ENCODE assay signal across 1 cellular context in genomic region chr15:56241374-56242085, GRCh38.
TF ChIP-seq lines count a peak whose summit lies in the region.

No MANE protein-coding gene starts in this region.

TF ChIP-seq in H1, 55 proteins besides CTCF, POLR2A, EP300 and RAD21 (continued from another document):
- TF ChIP-seq ZNF274 (IDR thresholded peaks at IDR 0.05; ENCODE audit: borderline replicate concordance, extremely low read depth, low read length) (no peak), GTF2F1 (IDR thresholded peaks at IDR 0.05; ENCODE audit: borderline replicate concordance, low read depth, low read length) (no peak), JUN (IDR thresholded peaks at IDR 0.05; ENCODE audit: low read depth, low read length) (no peak), EZH2 (IDR thresholded peaks at IDR 0.05; ENCODE audit: low read depth, low read length, severe bottlenecking) (no peak), JUND (IDR thresholded peaks at IDR 0.05; ENCODE audit: low read length) (no peak), KDM5A (IDR thresholded peaks at IDR 0.05; ENCODE audit: low read length) (no peak), BACH1 (IDR thresholded peaks at IDR 0.05; ENCODE audit: low read length) (no peak), MAFK (IDR thresholded peaks at IDR 0.05; ENCODE audit: low read depth, low read length) (no peak), CHD1 (IDR thresholded peaks at IDR 0.05; ENCODE audit: low read depth, low read length) (no peak)
- TF ChIP-seq, protein P1, sequence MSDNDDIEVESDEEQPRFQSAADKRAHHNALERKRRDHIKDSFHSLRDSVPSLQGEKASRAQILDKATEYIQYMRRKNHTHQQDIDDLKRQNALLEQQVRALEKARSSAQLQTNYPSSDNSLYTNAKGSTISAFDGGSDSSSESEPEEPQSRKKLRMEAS (IDR thresholded peaks at IDR 0.05), result no peak
- TF ChIP-seq, protein P2, sequence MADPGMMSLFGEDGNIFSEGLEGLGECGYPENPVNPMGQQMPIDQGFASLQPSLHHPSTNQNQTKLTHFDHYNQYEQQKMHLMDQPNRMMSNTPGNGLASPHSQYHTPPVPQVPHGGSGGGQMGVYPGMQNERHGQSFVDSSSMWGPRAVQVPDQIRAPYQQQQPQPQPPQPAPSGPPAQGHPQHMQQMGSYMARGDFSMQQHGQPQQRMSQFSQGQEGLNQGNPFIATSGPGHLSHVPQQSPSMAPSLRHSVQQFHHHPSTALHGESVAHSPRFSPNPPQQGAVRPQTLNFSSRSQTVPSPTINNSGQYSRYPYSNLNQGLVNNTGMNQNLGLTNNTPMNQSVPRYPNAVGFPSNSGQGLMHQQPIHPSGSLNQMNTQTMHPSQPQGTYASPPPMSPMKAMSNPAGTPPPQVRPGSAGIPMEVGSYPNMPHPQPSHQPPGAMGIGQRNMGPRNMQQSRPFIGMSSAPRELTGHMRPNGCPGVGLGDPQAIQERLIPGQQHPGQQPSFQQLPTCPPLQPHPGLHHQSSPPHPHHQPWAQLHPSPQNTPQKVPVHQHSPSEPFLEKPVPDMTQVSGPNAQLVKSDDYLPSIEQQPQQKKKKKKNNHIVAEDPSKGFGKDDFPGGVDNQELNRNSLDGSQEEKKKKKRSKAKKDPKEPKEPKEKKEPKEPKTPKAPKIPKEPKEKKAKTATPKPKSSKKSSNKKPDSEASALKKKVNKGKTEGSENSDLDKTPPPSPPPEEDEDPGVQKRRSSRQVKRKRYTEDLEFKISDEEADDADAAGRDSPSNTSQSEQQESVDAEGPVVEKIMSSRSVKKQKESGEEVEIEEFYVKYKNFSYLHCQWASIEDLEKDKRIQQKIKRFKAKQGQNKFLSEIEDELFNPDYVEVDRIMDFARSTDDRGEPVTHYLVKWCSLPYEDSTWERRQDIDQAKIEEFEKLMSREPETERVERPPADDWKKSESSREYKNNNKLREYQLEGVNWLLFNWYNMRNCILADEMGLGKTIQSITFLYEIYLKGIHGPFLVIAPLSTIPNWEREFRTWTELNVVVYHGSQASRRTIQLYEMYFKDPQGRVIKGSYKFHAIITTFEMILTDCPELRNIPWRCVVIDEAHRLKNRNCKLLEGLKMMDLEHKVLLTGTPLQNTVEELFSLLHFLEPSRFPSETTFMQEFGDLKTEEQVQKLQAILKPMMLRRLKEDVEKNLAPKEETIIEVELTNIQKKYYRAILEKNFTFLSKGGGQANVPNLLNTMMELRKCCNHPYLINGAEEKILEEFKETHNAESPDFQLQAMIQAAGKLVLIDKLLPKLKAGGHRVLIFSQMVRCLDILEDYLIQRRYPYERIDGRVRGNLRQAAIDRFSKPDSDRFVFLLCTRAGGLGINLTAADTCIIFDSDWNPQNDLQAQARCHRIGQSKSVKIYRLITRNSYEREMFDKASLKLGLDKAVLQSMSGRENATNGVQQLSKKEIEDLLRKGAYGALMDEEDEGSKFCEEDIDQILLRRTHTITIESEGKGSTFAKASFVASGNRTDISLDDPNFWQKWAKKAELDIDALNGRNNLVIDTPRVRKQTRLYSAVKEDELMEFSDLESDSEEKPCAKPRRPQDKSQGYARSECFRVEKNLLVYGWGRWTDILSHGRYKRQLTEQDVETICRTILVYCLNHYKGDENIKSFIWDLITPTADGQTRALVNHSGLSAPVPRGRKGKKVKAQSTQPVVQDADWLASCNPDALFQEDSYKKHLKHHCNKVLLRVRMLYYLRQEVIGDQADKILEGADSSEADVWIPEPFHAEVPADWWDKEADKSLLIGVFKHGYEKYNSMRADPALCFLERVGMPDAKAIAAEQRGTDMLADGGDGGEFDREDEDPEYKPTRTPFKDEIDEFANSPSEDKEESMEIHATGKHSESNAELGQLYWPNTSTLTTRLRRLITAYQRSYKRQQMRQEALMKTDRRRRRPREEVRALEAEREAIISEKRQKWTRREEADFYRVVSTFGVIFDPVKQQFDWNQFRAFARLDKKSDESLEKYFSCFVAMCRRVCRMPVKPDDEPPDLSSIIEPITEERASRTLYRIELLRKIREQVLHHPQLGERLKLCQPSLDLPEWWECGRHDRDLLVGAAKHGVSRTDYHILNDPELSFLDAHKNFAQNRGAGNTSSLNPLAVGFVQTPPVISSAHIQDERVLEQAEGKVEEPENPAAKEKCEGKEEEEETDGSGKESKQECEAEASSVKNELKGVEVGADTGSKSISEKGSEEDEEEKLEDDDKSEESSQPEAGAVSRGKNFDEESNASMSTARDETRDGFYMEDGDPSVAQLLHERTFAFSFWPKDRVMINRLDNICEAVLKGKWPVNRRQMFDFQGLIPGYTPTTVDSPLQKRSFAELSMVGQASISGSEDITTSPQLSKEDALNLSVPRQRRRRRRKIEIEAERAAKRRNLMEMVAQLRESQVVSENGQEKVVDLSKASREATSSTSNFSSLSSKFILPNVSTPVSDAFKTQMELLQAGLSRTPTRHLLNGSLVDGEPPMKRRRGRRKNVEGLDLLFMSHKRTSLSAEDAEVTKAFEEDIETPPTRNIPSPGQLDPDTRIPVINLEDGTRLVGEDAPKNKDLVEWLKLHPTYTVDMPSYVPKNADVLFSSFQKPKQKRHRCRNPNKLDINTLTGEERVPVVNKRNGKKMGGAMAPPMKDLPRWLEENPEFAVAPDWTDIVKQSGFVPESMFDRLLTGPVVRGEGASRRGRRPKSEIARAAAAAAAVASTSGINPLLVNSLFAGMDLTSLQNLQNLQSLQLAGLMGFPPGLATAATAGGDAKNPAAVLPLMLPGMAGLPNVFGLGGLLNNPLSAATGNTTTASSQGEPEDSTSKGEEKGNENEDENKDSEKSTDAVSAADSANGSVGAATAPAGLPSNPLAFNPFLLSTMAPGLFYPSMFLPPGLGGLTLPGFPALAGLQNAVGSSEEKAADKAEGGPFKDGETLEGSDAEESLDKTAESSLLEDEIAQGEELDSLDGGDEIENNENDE (IDR thresholded peaks at IDR 0.05; ENCODE audit: insufficient replicate concordance, low read length), result no peak
